17 cellular contexts compared by ENCODE assay signal in the genomic region with DNA sequence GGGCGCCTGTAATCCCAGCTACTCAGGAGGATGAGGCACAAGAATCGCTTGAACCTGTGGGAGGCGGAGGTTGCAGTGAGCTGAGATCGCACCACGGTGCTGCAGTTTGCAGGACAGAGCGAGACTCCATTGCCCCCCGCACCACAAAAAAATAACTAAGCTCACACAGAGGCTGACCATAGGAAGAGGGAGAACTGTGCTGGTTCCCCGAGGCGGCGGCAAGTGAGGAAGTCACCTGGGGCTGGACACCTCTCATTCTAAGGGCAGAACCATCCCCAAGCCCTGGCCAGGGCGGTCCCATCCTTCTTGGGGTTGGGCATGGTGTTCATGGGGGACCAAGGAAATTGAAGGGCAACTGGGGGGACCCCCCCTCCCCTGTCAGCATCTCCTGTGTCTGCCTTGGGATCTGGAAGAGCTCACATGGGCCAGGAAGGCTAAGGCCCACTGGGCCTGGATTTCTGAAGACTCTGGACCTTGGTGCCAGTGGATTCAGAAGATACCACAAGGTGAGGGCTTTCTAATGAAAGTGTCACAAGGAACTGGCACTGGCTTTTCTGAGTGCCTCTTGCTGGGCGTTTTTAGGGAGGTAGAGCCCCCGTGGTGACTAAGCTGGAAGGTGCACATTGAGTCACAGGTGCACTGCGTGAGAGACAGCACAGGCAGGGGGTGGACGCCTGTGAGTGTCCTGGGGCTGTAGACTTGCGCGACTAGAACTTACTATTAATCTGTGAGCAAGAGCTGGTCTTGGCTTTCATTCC. TPM values are rescaled to one million over a fixed set of nuclear protein-coding genes. Genes with fewer than 3 reads are reported as not detected.
DNase-seq lines count a peak whose midpoint lies in the region; ATAC-seq and TF ChIP-seq lines count a peak whose summit lies in the region.
"Had no signal": no experiment of that assay in that cellular context is flagged by ENCODE, and none has a peak within 500 bp of the region (broad histone marks: within the 10 kb centered on the region; RNA-seq: fewer than 3 reads in every experiment).

No MANE protein-coding gene starts in this region.

- H3K9ac ChIP-seq in neuronal stem cell (ENCODE audit: low read depth, low read length, poor library complexity) = no peak overlapping the region
- H3K9ac ChIP-seq: neural progenitor cell had no signal

- no peak overlapping the region for H2AFZ ChIP-seq in neuronal stem cell (ENCODE audit: low read length)
- H2AFZ ChIP-seq: neural progenitor cell had no signal

- H3K4ac ChIP-seq in neuronal stem cell (ENCODE audit: low read length) = no peak overlapping the region

- CTCF ChIA-PET in activated naive CD4-positive, alpha-beta T cell treated with anti-CD3 and anti-CD28 coated beads for 36 hours (lab: Charles Lee) = interaction anchor here (0.6 to 2.2 kb wide), 7 partner anchors 9 to 215 kb away, joined by 3 to 10 read pairs (median 3); partner anchors contain the start of gene IRF4

- no CpG with 5 or more reads among the region's 17 CpGs for WGBS in neuronal stem cell (ENCODE audit: extremely low coverage in 2 of 2, insufficient read length in 2 of 2, insufficient replicate concordance in 1 of 2), 2 donors

- peak; percentile 73 for TF ChIP-seq POLR2A in GM18505 (IDR thresholded peaks at IDR 0.05; ENCODE audit: borderline replicate concordance, extremely low read depth, insufficient read depth, insufficient read length)

- H3K23ac ChIP-seq in neuronal stem cell (ENCODE audit: low read depth, low read length, poor library complexity) = no peak overlapping the region

- peak; percentile 55 to 59 for DNase-seq in activated CD4-positive, alpha-beta T cell treated with anti-CD3 and anti-CD28 coated beads for 24 hours (ENCODE audit: low read depth in 2 of 2)
- DNase-seq in activated naive CD4-positive, alpha-beta T cell treated with anti-CD3 and anti-CD28 coated beads for 36 hours = peak; percentile 91
- peak; percentile 82 for DNase-seq in stimulated activated CD4-positive, alpha-beta T cell treated with anti-CD3 and anti-CD28 coated beads, Interleukin-4, amount 100 ng/mL, for 24 hours
- DNase-seq in NCI-H146 (lab: John Stamatoyannopoulos, UW) (no peak), neuronal stem cell (ENCODE audit: low spot score) (no peak), DMS153 (lab: John Stamatoyannopoulos, UW) (no peak), DMS53 treated with DMSO at 0.1 percent for 48 hours (lab: John Stamatoyannopoulos, UW; ENCODE audit: unreplicated experiment) (no peak)
- DNase-seq: brain microvascular endothelial cell; CD8-positive, alpha-beta memory T cell; head of caudate nucleus; NCI-H187; NK-92 treated with Interleukin-12 subunit alpha and Interleukin-12 subunit beta, amount 100 ng/mL, for 24 hours; substantia nigra had no signal

- H3K4me1 ChIP-seq in neuronal stem cell (ENCODE audit: control insufficient read depth in 2 of 2, insufficient read depth in 1 of 2, low read depth in 1 of 2, low read length in 2 of 2) = no peaks in the 10 kb centered on the region
- H3K4me1 ChIP-seq: neural progenitor cell had no signal

- intact Hi-C loops in activated naive CD4-positive, alpha-beta T cell treated with anti-CD3 and anti-CD28 coated beads for 36 hours (cut with micrococcal nuclease) = loop anchor here (1.0 to 2.0 kb wide), 5 partner anchors 12 to 214 kb away; partner anchors contain the start of gene IRF4

- no peaks in the 10 kb centered on the region for H3K9me3 Mint-ChIP-seq in activated naive CD4-positive, alpha-beta T cell treated with anti-CD3 and anti-CD28 coated beads for 36 hours

- no peak overlapping the region for H2AK5ac ChIP-seq in neuronal stem cell (ENCODE audit: low read depth, low read length)

- peaks cover 93% of the 10 kb centered on the region for H3K4me1 Mint-ChIP-seq in activated naive CD4-positive, alpha-beta T cell treated with anti-CD3 and anti-CD28 coated beads for 36 hours (ENCODE audit: low read depth)
- H3K4me1 Mint-ChIP-seq: neural progenitor cell had no signal

- H4K8ac ChIP-seq in neuronal stem cell (ENCODE audit: low read depth, low read length) = no peak overlapping the region

- H3K36me3 ChIP-seq in neuronal stem cell (replicated peaks in 1 of 2; ENCODE audit: control insufficient read depth in 2 of 2, insufficient read depth in 2 of 2, low read length in 2 of 2) = no peaks in the 10 kb centered on the region
- H3K36me3 ChIP-seq: brain microvascular endothelial cell, neural progenitor cell had no signal

- H3K79me1 ChIP-seq in neuronal stem cell (ENCODE audit: low read depth, low read length) = no peaks in the 10 kb centered on the region

- H3K4me2 ChIP-seq in neuronal stem cell (ENCODE audit: insufficient read depth, low read length, poor library complexity, severe bottlenecking) = no peak overlapping the region
- H3K4me2 ChIP-seq: neural progenitor cell, smooth muscle cell had no signal

- no peak overlapping the region for H2BK15ac ChIP-seq in neuronal stem cell (ENCODE audit: low read length)

- peak overlapping the region; percentile 94 for H3K27ac Mint-ChIP-seq in activated naive CD4-positive, alpha-beta T cell treated with anti-CD3 and anti-CD28 coated beads for 36 hours
- H3K27ac Mint-ChIP-seq: neural progenitor cell had no signal

- no peak overlapping the region for H2BK5ac ChIP-seq in neuronal stem cell (ENCODE audit: low read length)

- H3K14ac ChIP-seq in neuronal stem cell (ENCODE audit: low read length) = no peak overlapping the region

- H3K18ac ChIP-seq in neuronal stem cell (ENCODE audit: low read length) = no peak overlapping the region

- peaks cover 3 to 10% of the 10 kb centered on the region in 2 donors for H3K9me3 ChIP-seq in neuronal stem cell (replicated peaks in 1 of 2; ENCODE audit: control insufficient read depth in 2 of 2, insufficient read depth in 1 of 2, low read depth in 1 of 2, low read length in 2 of 2)

- peaks cover 0 to 24% (median 0%) of the 10 kb centered on the region in 3 experiments for H3K27me3 ChIP-seq in neuronal stem cell (ENCODE audit: control insufficient read depth in 3 of 3, insufficient read depth in 3 of 3, low read depth in 1 of 3, low read length in 3 of 3)

- no peak overlapping the region for H2BK12ac ChIP-seq in neuronal stem cell (ENCODE audit: low read length)

- no peaks in the 10 kb centered on the region for H3K27me3 Mint-ChIP-seq in activated naive CD4-positive, alpha-beta T cell treated with anti-CD3 and anti-CD28 coated beads for 36 hours (ENCODE audit: low read depth)

- H3K36me3 Mint-ChIP-seq in activated naive CD4-positive, alpha-beta T cell treated with anti-CD3 and anti-CD28 coated beads for 36 hours (ENCODE audit: low read depth) = peaks cover 94% of the 10 kb centered on the region

- ATAC-seq in GM18505 (IDR thresholded peaks at IDR 0.05; ENCODE audit: unreplicated experiment) = no peak

- no peak overlapping the region for H2BK120ac ChIP-seq in neuronal stem cell (ENCODE audit: low read depth, low read length)

- no peak overlapping the region for H3K4me3 ChIP-seq in neuronal stem cell (ENCODE audit: low read length in 2 of 2)
- H3K4me3 ChIP-seq: neural progenitor cell, SK-N-MC, smooth muscle cell had no signal

- peak overlapping the region; percentile 73 for H3K4me3 Mint-ChIP-seq in activated naive CD4-positive, alpha-beta T cell treated with anti-CD3 and anti-CD28 coated beads for 36 hours
- H3K4me3 Mint-ChIP-seq: neural progenitor cell had no signal

- no peak overlapping the region for H3K27ac ChIP-seq in neuronal stem cell (replicated peaks; ENCODE audit: low read length)
- H3K27ac ChIP-seq: brain microvascular endothelial cell, neural progenitor cell, SK-N-MC had no signal

- no peak overlapping the region for H4K91ac ChIP-seq in neuronal stem cell (ENCODE audit: low read depth, low read length, poor library complexity)

RNA-seq across cellular contexts. Expression of gene IRF4, which starts 11.5 kb away (rescaled TPM):
- total RNA-seq in activated naive CD4-positive, alpha-beta T cell treated with anti-CD3 and anti-CD28 coated beads for 36 hours = 100 to 1,000 TPM; 500 to 504 TPM
- 0.42 TPM for polyA plus RNA-seq in neuronal stem cell (2013, experiment 1 of 2)
- 0.48 TPM for polyA plus RNA-seq in neuronal stem cell (2013, experiment 2 of 2)
- polyA plus RNA-seq: smooth muscle cell had no signal

Comparison
In these comparisons a context has a peak if more than half of its experiments do, and no peak if none do; other contexts are left out.
1. DNase-seq: peak in activated CD4-positive, alpha-beta T cell treated with anti-CD3 and anti-CD28 coated beads for 24 hours (2 of 2), activated naive CD4-positive, alpha-beta T cell treated with anti-CD3 and anti-CD28 coated beads for 36 hours (single experiment) and stimulated activated CD4-positive, alpha-beta T cell treated with anti-CD3 and anti-CD28 coated beads, Interleukin-4, amount 100 ng/mL, for 24 hours (single experiment); none in NCI-H146 (single experiment), neuronal stem cell (single experiment), DMS153 (single experiment) and DMS53 treated with DMSO at 0.1 percent for 48 hours (single experiment).